8 cellular contexts compared by ENCODE assay signal in the genomic region with DNA sequence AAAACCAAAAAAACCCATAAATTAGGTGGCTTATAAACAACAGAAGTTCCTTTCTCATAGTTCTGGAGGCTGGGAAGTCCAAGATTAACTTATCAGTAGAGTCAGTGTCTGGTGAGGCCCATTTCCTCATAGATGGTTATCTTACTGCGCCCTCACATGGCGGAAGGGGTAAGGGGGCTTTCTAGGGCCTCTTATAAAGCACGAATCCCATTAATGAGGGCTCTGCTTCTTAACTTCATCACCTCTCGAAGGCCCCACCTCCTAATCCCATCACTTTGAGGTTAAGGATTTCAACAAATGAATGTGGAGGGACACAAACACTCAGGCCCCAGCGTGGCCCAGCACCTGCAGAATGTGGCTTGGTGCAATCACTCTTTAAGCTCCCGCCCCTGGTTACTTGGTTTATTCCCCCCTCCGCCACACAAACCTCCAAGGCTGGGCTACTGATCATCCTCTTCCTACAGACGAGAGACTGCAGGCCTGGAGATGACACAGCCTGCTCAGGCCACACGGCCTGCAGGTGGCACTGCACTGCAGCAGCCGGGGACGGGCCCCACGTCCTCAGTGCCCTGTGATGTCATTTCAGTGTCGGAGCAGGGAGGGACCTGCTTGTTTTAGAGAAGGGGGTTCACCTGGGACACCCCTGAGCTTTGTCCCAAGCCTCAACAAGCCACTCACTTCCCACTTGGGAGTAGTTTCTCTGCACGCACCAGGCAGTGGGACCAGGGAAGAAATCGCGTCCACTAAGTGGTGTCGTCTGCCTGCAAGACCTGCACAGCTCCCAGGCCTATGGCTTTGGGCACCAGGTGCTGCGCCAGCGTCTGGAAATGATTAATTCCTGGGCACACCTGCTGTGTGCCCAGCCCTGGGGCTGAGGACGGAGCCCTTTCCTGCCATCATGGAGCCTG.
A peak's percentile ranks its signal among the peaks of the same experiment; 100 is the strongest.
DNase-seq lines count a peak whose midpoint lies in the region; ATAC-seq and TF ChIP-seq lines count a peak whose summit lies in the region.
"Not testable (repeated sequence)": the region's sequence is repeated elsewhere in the genome, so short reads cannot be mapped to it uniquely, and the experiment has no call there.

No MANE protein-coding gene starts in this region.

- not testable (repeated sequence) for H3K27me3 ChIP-seq in gastroesophageal sphincter

- H3K4me3 Mint-ChIP-seq in Calu3 (ENCODE audit: low read depth, unreplicated experiment), result peak overlapping the region; percentile 43
- not testable (repeated sequence) for H3K4me3 Mint-ChIP-seq in T-helper 2 cell treated with Interferon-gamma antibody and Interleukin-4, amounts not matched to agents 5 μg/mL and 100 μg/mL, for 36 hours; nephron; stimulated activated memory B cell treated with anti-CD40 and anti-IgM and Interleukin-4, amounts not matched to agents 10 μg/mL and 1 μg/mL and 100 μg/mL, for 72 hours

- peaks cover 0 to 20% (median 0%) of the 10 kb centered on the region in 3 donors for H3K4me1 ChIP-seq in gastroesophageal sphincter

- H3K27ac Mint-ChIP-seq in Calu3 (ENCODE audit: unreplicated experiment) (peak overlapping the region; percentile 56), nephron (peak overlapping the region in 2 of 3 experiments; percentile 48 to 58)
- H3K27ac Mint-ChIP-seq in T-helper 2 cell treated with Interferon-gamma antibody and Interleukin-4, amounts not matched to agents 5 μg/mL and 100 μg/mL, for 36 hours, result peak overlapping the region; percentile 15
- peak overlapping the region; percentile 58 for H3K27ac Mint-ChIP-seq in stimulated activated memory B cell treated with anti-CD40 and anti-IgM and Interleukin-4, amounts not matched to agents 10 μg/mL and 1 μg/mL and 100 μg/mL, for 72 hours

- not testable (repeated sequence) for H3K9me3 ChIP-seq in gastroesophageal sphincter

- not testable (repeated sequence) for TF ChIP-seq POLR2A in gastroesophageal sphincter (IDR thresholded peaks at IDR 0.05)

- BruUV-seq in Calu3 (replicated peaks; lab: Mats Ljungman, UMichigan), result not testable (repeated sequence)

- TF ChIP-seq CTCF in Calu3 (IDR thresholded peaks at IDR 0.05; ENCODE audit: unreplicated experiment), result peak; percentile 64
- peak in 2 of 4 experiments; percentile 64 to 66 for TF ChIP-seq CTCF in gastroesophageal sphincter (IDR thresholded peaks at IDR 0.05)
- peak; percentile 39 to 57 (median 40) for TF ChIP-seq CTCF in nephron (IDR thresholded peaks at IDR 0.05; ENCODE audit: unreplicated experiment in 3 of 3)

- H3K36me3 Mint-ChIP-seq in Calu3 (ENCODE audit: insufficient read depth, unreplicated experiment); T-helper 2 cell treated with Interferon-gamma antibody and Interleukin-4, amounts not matched to agents 5 μg/mL and 100 μg/mL, for 36 hours (ENCODE audit: low read depth); nephron (ENCODE audit: low read depth): not testable (repeated sequence)
- H3K36me3 Mint-ChIP-seq in stimulated activated memory B cell treated with anti-CD40 and anti-IgM and Interleukin-4, amounts not matched to agents 10 μg/mL and 1 μg/mL and 100 μg/mL, for 72 hours, result peaks cover 13% of the 10 kb centered on the region

- ATAC-seq in HG03095 (IDR thresholded peaks at IDR 0.05; ENCODE audit: unreplicated experiment), result peak; percentile 74
- peak; percentile 84 for ATAC-seq in gastroesophageal sphincter
- peak; percentile 93 for ATAC-seq in stimulated activated memory B cell treated with anti-CD40 and anti-IgM and Interleukin-4, amounts not matched to agents 10 μg/mL and 1 μg/mL and 100 μg/mL, for 72 hours

- 73% methylated on average over 5 of the region's 20 CpGs; no CpG with 5 or more reads in 1 of the 2 donors for WGBS in gastroesophageal sphincter (ENCODE audit: low coverage in 1 of 2), 2 donors

- not testable (repeated sequence) for H3K27ac ChIP-seq in gastroesophageal sphincter

- H3K9me3 Mint-ChIP-seq in Calu3 (ENCODE audit: low read depth, unreplicated experiment); nephron; stimulated activated memory B cell treated with anti-CD40 and anti-IgM and Interleukin-4, amounts not matched to agents 10 μg/mL and 1 μg/mL and 100 μg/mL, for 72 hours: not testable (repeated sequence)
- H3K9me3 Mint-ChIP-seq in T-helper 2 cell treated with Interferon-gamma antibody and Interleukin-4, amounts not matched to agents 5 μg/mL and 100 μg/mL, for 36 hours, result peaks cover 13% of the 10 kb centered on the region

- H3K36me3 ChIP-seq in gastroesophageal sphincter, result not testable (repeated sequence)

- H3K4me1 Mint-ChIP-seq in Calu3 (ENCODE audit: low read depth, unreplicated experiment); stimulated activated memory B cell treated with anti-CD40 and anti-IgM and Interleukin-4, amounts not matched to agents 10 μg/mL and 1 μg/mL and 100 μg/mL, for 72 hours: not testable (repeated sequence)
- H3K4me1 Mint-ChIP-seq in T-helper 2 cell treated with Interferon-gamma antibody and Interleukin-4, amounts not matched to agents 5 μg/mL and 100 μg/mL, for 36 hours (ENCODE audit: low read depth), result peaks cover 21% of the 10 kb centered on the region
- H3K4me1 Mint-ChIP-seq in nephron, result peaks cover 19% of the 10 kb centered on the region

- intact Hi-C loops in Calu3 (cut with micrococcal nuclease; ENCODE audit: unreplicated experiment), result loop anchor here (2.0 kb wide), 1 partner anchor 89 kb away; no protein-coding TSS in a partner anchor

- DNase-seq in Calu3 (peak; percentile 80), NCI-H2196 (lab: John Stamatoyannopoulos, UW; ENCODE audit: unreplicated experiment) (peak; percentile 56)
- DNase-seq in T-helper 2 cell treated with Interferon-gamma antibody and Interleukin-4, amounts not matched to agents 5 μg/mL and 100 μg/mL, for 36 hours (ENCODE audit: low spot score), result peak; percentile 53
- peak; percentile 41 for DNase-seq in activated naive CD4-positive, alpha-beta T cell treated with anti-CD3 and anti-CD28 coated beads, Interleukin-2, amount 50 U/mL, for 16 hours

- H3K4me3 ChIP-seq in gastroesophageal sphincter, result not testable (repeated sequence)

- H3K27me3 Mint-ChIP-seq in Calu3 (ENCODE audit: unreplicated experiment), result peaks cover 20% of the 10 kb centered on the region
- not testable (repeated sequence) for H3K27me3 Mint-ChIP-seq in T-helper 2 cell treated with Interferon-gamma antibody and Interleukin-4, amounts not matched to agents 5 μg/mL and 100 μg/mL, for 36 hours (ENCODE audit: low read depth); nephron (ENCODE audit: low read depth); stimulated activated memory B cell treated with anti-CD40 and anti-IgM and Interleukin-4, amounts not matched to agents 10 μg/mL and 1 μg/mL and 100 μg/mL, for 72 hours

- CTCF ChIA-PET in Calu3 (lab: Charles Lee), result interaction anchor here (0.6 kb wide), 1 partner anchor 64 kb away, joined by 4 read pairs; no protein-coding TSS in a partner anchor

- not testable (repeated sequence) for TF ChIP-seq EP300 in gastroesophageal sphincter (IDR thresholded peaks at IDR 0.05)
